Comparison of ENCODE assay signal across 22 cellular contexts in the genomic region with DNA sequence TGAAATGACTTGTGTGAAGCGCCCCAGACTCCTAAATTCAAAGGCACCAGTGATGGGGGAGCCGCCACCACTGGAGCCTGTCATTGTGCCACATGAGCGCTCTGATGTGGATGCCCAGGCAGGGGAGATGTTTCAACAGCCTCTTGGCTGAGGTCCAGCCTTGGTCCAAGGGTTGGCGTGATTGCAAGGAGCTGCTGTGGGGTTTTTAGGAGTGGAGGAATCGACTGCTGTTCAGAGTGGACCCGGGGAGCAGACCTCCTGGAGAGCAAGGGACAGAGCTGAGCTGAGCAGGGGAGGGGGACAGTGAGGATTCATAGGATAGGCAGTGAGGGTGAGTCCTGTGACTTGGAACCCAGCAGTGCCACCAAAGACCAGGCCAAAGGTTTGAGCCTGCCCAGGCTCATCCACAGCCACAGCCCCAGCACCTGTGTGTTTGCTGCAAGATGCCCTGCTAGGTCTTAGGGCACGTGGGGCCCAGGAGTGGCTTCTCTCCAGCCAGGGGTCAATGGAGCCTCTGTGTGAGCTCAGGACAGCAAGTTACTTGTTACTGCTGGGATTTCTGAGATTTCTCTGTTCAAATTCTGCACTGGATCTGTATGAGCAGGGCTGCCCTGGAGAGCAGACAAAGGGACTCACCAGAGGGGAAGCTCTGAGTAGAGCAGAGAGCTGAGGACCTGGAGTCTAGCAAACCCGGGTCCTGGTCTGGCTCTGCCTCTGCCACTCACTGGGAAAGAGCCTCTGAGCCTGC. TPM values are rescaled to one million over a fixed set of nuclear protein-coding genes. Genes with fewer than 3 reads are reported as not detected.
A peak's percentile ranks its signal among the peaks of the same experiment; 100 is the strongest.
DNase-seq lines count a peak whose midpoint lies in the region; ATAC-seq and TF ChIP-seq lines count a peak whose summit lies in the region.
"Had no signal": no experiment of that assay in that cellular context is flagged by ENCODE, and none has a peak within 500 bp of the region (broad histone marks: within the 10 kb centered on the region; RNA-seq: fewer than 3 reads in every experiment).

No MANE protein-coding gene starts in this region.

- H3K4me3 ChIP-seq in BLaER1 treated with 17β-estradiol and CSF1 and Interleukin-3, amounts not matched to agents 10 nM and 100 nM: no peak overlapping the region
- no peak overlapping the region for H3K4me3 ChIP-seq in endodermal cell (ENCODE audit: low read length)
- no peak overlapping the region for H3K4me3 ChIP-seq in trophoblast cell (ENCODE audit: low read depth, low read length)
- H3K4me3 ChIP-seq: ascending aorta, Peyer's patch, right lobe of liver, upper lobe of left lung had no signal

- no peak overlapping the region for H4K8ac ChIP-seq in trophoblast cell (ENCODE audit: low read depth, low read length)

- no peaks in the 10 kb centered on the region for H3K79me2 ChIP-seq in trophoblast cell (ENCODE audit: control insufficient read depth, insufficient read depth, low read length, poor library complexity)

- H3K9ac ChIP-seq in BLaER1 treated with 17β-estradiol and CSF1 and Interleukin-3, amounts not matched to agents 10 nM and 100 nM: peak overlapping the region in 4 of 11 experiments; percentile 8 to 51 (median 14); a peak in 4 of 22 replicates
- H3K9ac ChIP-seq in endodermal cell (ENCODE audit: extremely low read depth, low read length, poor library complexity, severe bottlenecking) (no peak overlapping the region), trophoblast cell (ENCODE audit: low read length) (no peak overlapping the region)

- H3K4me3 Mint-ChIP-seq in endodermal cell: no peak overlapping the region
- H3K4me3 Mint-ChIP-seq in neural crest cell: peak overlapping the region; percentile 54
- H3K4me3 Mint-ChIP-seq: CD4-positive, alpha-beta memory T cell; mesothelial cell of epicardium; stimulated activated naive B cell treated with anti-CD40 and anti-IgM and Interleukin-4, amounts not matched to agents 10 μg/mL and 1 μg/mL and 100 μg/mL, for 72 hours had no signal

- no peaks in the 10 kb centered on the region for H3K79me1 ChIP-seq in trophoblast cell (ENCODE audit: low read length)

- 87 to 90% methylated on average over 8 of the region's 8 CpGs for WGBS in endodermal cell (ENCODE audit: insufficient coverage in 1 of 2, insufficient read length in 1 of 2), 2 experiments
- no CpG with 5 or more reads among the region's 8 CpGs for WGBS in trophoblast cell (ENCODE audit: extremely low coverage, insufficient coverage, insufficient read length)

- no peak overlapping the region for H4K12ac ChIP-seq in trophoblast cell (ENCODE audit: low read depth, low read length)

- H2BK120ac ChIP-seq in trophoblast cell (ENCODE audit: insufficient read depth, low read length, poor library complexity): no peak overlapping the region

- H3K4me1 Mint-ChIP-seq in endodermal cell: peaks cover 28% of the 10 kb centered on the region
- H3K4me1 Mint-ChIP-seq in neural crest cell: peaks cover 53% of the 10 kb centered on the region
- H3K4me1 Mint-ChIP-seq: CD4-positive, alpha-beta memory T cell; mesothelial cell of epicardium had no signal

- H3K4me1 ChIP-seq in BLaER1 treated with 17β-estradiol and CSF1 and Interleukin-3, amounts not matched to agents 10 nM and 100 nM: peaks cover 48 to 81% (median 77%) of the 10 kb centered on the region in 10 experiments
- H3K4me1 ChIP-seq in endodermal cell (ENCODE audit: control insufficient read depth, insufficient read depth, low read length) (peaks cover 20% of the 10 kb centered on the region), trophoblast cell (ENCODE audit: control insufficient read depth in 1 of 2, insufficient read depth in 2 of 2, low read length in 2 of 2) (no peaks in the 10 kb centered on the region)
- H3K4me1 ChIP-seq: ascending aorta, Peyer's patch, right lobe of liver had no signal

- H4K20me1 ChIP-seq in BLaER1 treated with 17β-estradiol and CSF1 and Interleukin-3, amounts not matched to agents 10 nM and 100 nM: peaks cover 0 to 6% (median 0%) of the 10 kb centered on the region in 11 experiments; a peak in 1 of 22 replicates

- H3K27ac ChIP-seq in BLaER1 treated with 17β-estradiol and CSF1 and Interleukin-3, amounts not matched to agents 10 nM and 100 nM: peak overlapping the region in 6 of 11 experiments; percentile 0 to 68 (median 37); a peak in 9 of 22 replicates
- H3K27ac ChIP-seq in endodermal cell (ENCODE audit: low read depth, low read length) (no peak overlapping the region), trophoblast cell (ENCODE audit: low read depth, low read length) (no peak overlapping the region)
- H3K27ac ChIP-seq: ascending aorta, neutrophil, Peyer's patch, right lobe of liver, upper lobe of left lung had no signal

- TF ChIP-seq CTCF in endodermal cell (conservative IDR thresholded peaks at IDR 0.05): no peak
- no peak for TF ChIP-seq CTCF in neural crest cell (conservative IDR thresholded peaks at IDR 0.05)

- no peak overlapping the region for H3K23ac ChIP-seq in trophoblast cell (ENCODE audit: low read length)

- H4K91ac ChIP-seq in trophoblast cell (ENCODE audit: low read depth, low read length): no peak overlapping the region

- H2AFZ ChIP-seq in trophoblast cell (ENCODE audit: insufficient read depth, low read length, poor library complexity): no peak overlapping the region

- H3K9me3 ChIP-seq in BLaER1 treated with 17β-estradiol and CSF1 and Interleukin-3, amounts not matched to agents 10 nM and 100 nM (replicated peaks in 1 of 11): no peaks in the 10 kb centered on the region
- H3K9me3 ChIP-seq in endodermal cell (ENCODE audit: control insufficient read depth, low read length): no peaks in the 10 kb centered on the region
- H3K9me3 ChIP-seq in trophoblast cell (ENCODE audit: insufficient read depth, low read depth, low read length): peaks cover 2% of the 10 kb centered on the region
- H3K9me3 ChIP-seq: ascending aorta, neutrophil, Peyer's patch, right lobe of liver, upper lobe of left lung had no signal

- H2BK5ac ChIP-seq in trophoblast cell (ENCODE audit: low read depth, low read length, poor library complexity): no peak overlapping the region

- no peaks in the 10 kb centered on the region for H3K36me3 ChIP-seq in BLaER1 treated with 17β-estradiol and CSF1 and Interleukin-3, amounts not matched to agents 10 nM and 100 nM
- H3K36me3 ChIP-seq in endodermal cell (ENCODE audit: control insufficient read depth, insufficient read depth, low read length): no peaks in the 10 kb centered on the region
- H3K36me3 ChIP-seq in trophoblast cell (ENCODE audit: control insufficient read depth in 1 of 2, insufficient read depth in 2 of 2, low read length in 2 of 2): no peaks in the 10 kb centered on the region
- H3K36me3 ChIP-seq: ascending aorta, neutrophil, Peyer's patch, right lobe of liver, upper lobe of left lung had no signal

- no peak overlapping the region for H3K18ac ChIP-seq in trophoblast cell (ENCODE audit: low read length)

- DNase-seq in NCI-H1092 (lab: John Stamatoyannopoulos, UW): peak; percentile 47
- DNase-seq in endodermal cell: peak; percentile 52
- no peak for DNase-seq in neural crest cell (ENCODE audit: low read depth, low spot score)
- no peak for DNase-seq in stimulated activated CD4-positive, alpha-beta T cell treated with anti-CD3 and anti-CD28 coated beads, Interleukin-15, amount 100 ng/mL, for 24 hours
- DNase-seq in NCI-H526 treated with DMSO at 0.1 percent for 48 hours (lab: John Stamatoyannopoulos, UW): no peak
- DNase-seq in trophoblast cell: no peak
- DNase-seq: activated CD4-positive, alpha-beta T cell treated with anti-CD3 and anti-CD28 coated beads for 48 hours; activated gamma-delta T cell treated with Interleukin-2 at 50 U/mL for 16 hours; CD4-positive, alpha-beta memory T cell; H7; left colon; NCI-H1105 treated with DMSO at 0.1 percent for 48 hours; NCI-H2171; Peyer's patch; right lobe of liver; stimulated activated naive B cell treated with anti-CD40 and anti-IgM and Interleukin-4, amounts not matched to agents 10 μg/mL and 1 μg/mL and 100 μg/mL, for 72 hours; upper lobe of left lung had no signal

- ATAC-seq in HG02981 (IDR thresholded peaks at IDR 0.05; ENCODE audit: unreplicated experiment): no peak
- ATAC-seq: left colon had no signal

- no peak overlapping the region for H3K4ac ChIP-seq in trophoblast cell (ENCODE audit: low read depth, low read length)

- H3K36me3 Mint-ChIP-seq in endodermal cell (ENCODE audit: low read depth): no peaks in the 10 kb centered on the region
- H3K36me3 Mint-ChIP-seq in neural crest cell (ENCODE audit: low read depth): no peaks in the 10 kb centered on the region
- H3K36me3 Mint-ChIP-seq: CD4-positive, alpha-beta memory T cell; mesothelial cell of epicardium; stimulated activated naive B cell treated with anti-CD40 and anti-IgM and Interleukin-4, amounts not matched to agents 10 μg/mL and 1 μg/mL and 100 μg/mL, for 72 hours had no signal

- H3K27me3 Mint-ChIP-seq in endodermal cell (ENCODE audit: insufficient read depth) (peaks cover 37% of the 10 kb centered on the region), neural crest cell (ENCODE audit: low read depth) (peaks cover 3% of the 10 kb centered on the region)

- peaks cover 0 to 16% (median 0%) of the 10 kb centered on the region in 11 experiments; a peak in 4 of 22 replicates for H3K27me3 ChIP-seq in BLaER1 treated with 17β-estradiol and CSF1 and Interleukin-3, amounts not matched to agents 10 nM and 100 nM
- H3K27me3 ChIP-seq in endodermal cell (ENCODE audit: control insufficient read depth, insufficient read depth, low read length, poor library complexity, severe bottlenecking) (no peaks in the 10 kb centered on the region), trophoblast cell (ENCODE audit: insufficient read depth, low read length) (no peaks in the 10 kb centered on the region)
- H3K27me3 ChIP-seq: ascending aorta, Peyer's patch, right lobe of liver, upper lobe of left lung had no signal

- H3K9me3 Mint-ChIP-seq in endodermal cell (no peaks in the 10 kb centered on the region), neural crest cell (no peaks in the 10 kb centered on the region)
- H3K9me3 Mint-ChIP-seq: CD4-positive, alpha-beta memory T cell; mesothelial cell of epicardium; stimulated activated naive B cell treated with anti-CD40 and anti-IgM and Interleukin-4, amounts not matched to agents 10 μg/mL and 1 μg/mL and 100 μg/mL, for 72 hours had no signal

- H3K27ac Mint-ChIP-seq in endodermal cell: peak overlapping the region; percentile 28
- H3K27ac Mint-ChIP-seq in neural crest cell (ENCODE audit: unreplicated experiment): peak overlapping the region; percentile 71
- H3K27ac Mint-ChIP-seq: CD4-positive, alpha-beta memory T cell; mesothelial cell of epicardium; stimulated activated naive B cell treated with anti-CD40 and anti-IgM and Interleukin-4, amounts not matched to agents 10 μg/mL and 1 μg/mL and 100 μg/mL, for 72 hours had no signal

- H2BK12ac ChIP-seq in trophoblast cell (ENCODE audit: low read length): no peak overlapping the region

- no peak overlapping the region for H3K14ac ChIP-seq in trophoblast cell (ENCODE audit: low read length)

- H2AK5ac ChIP-seq in trophoblast cell (ENCODE audit: low read length): no peak overlapping the region

- peak overlapping the region; percentile 27 to 89 (median 85); a peak in 21 of 22 replicates for H3K4me2 ChIP-seq in BLaER1 treated with 17β-estradiol and CSF1 and Interleukin-3, amounts not matched to agents 10 nM and 100 nM
- no peak overlapping the region for H3K4me2 ChIP-seq in trophoblast cell (ENCODE audit: low read length)

RNA-seq across cellular contexts. Expression of a gene that starts 20.3 kb away (rescaled TPM):
- 1 to 10 TPM in 1 of 2 donors, under 1 TPM in 1; 0.35 to 1.4 TPM for total RNA-seq in endodermal cell
- polyA plus RNA-seq in endodermal cell (2013, experiment 1 of 2): 17.1 TPM
- polyA plus RNA-seq in endodermal cell (2013, experiment 2 of 2): 11.5 TPM
- total RNA-seq in neural crest cell: 17.7 and 18.7 TPM in 2 replicates
- 0.07 and 0.15 TPM in 2 replicates for polyA plus RNA-seq in trophoblast cell (2013)
- total RNA-seq: ascending aorta; CD4-positive, alpha-beta memory T cell had no signal
- polyA plus RNA-seq: CD4-positive, alpha-beta memory T cell had no signal

RNA-seq across cellular contexts. Expression of a gene that starts 56.0 kb away (rescaled TPM):
- total RNA-seq in endodermal cell (10 to 100 TPM; 33.7 to 52.2 TPM), neural crest cell (46.8 and 52.8 TPM in 2 replicates)
- 55.9 TPM for polyA plus RNA-seq in endodermal cell (2013, experiment 1 of 2)
- polyA plus RNA-seq in endodermal cell (2013, experiment 2 of 2): 43.6 TPM
- polyA plus RNA-seq in trophoblast cell (2013): 13.0 and 13.6 TPM in 2 replicates

Comparison
In these comparisons a context has a peak if more than half of its experiments do, and no peak if none do; other contexts are left out.
1. H3K27ac ChIP-seq: peak in BLaER1 treated with 17β-estradiol and CSF1 and Interleukin-3, amounts not matched to agents 10 nM and 100 nM (6 of 11); none in endodermal cell (single experiment) and trophoblast cell (single experiment).
2. DNase-seq: peak in NCI-H1092 (single experiment) and endodermal cell (single experiment); none in neural crest cell (single experiment), stimulated activated CD4-positive, alpha-beta T cell treated with anti-CD3 and anti-CD28 coated beads, Interleukin-15, amount 100 ng/mL, for 24 hours (single experiment), NCI-H526 treated with DMSO at 0.1 percent for 48 hours (single experiment) and trophoblast cell (0 of 2).